Comparison of ENCODE assay signal across 8 cellular contexts in genomic region chr19:10517361-10517759, GRCh38. TPM values are rescaled to one million over a fixed set of nuclear protein-coding genes. Genes with fewer than 3 reads are reported as not detected.
DNase-seq lines count a peak whose midpoint lies in the region; ATAC-seq and TF ChIP-seq lines count a peak whose summit lies in the region.

TSS of gene S1PR5 (minus strand) at chr19:10517447. CDS start at chr19:10515011, 2,436 bp downstream.

- intact Hi-C loops in PC-3 (cut with micrococcal nuclease), result no loop called here

- no peak within 1 kb of the TSS for H3K9ac ChIP-seq in PC-3 (ENCODE audit: low read length)

- DNase-seq in T-helper 1 cell (no peak), PC-3 (no peak), ecto neural progenitor cell (ENCODE audit: low spot score) (peak; percentile 65), NCI-H2107 treated with DMSO at 0.1 percent for 48 hours (lab: John Stamatoyannopoulos, UW; ENCODE audit: unreplicated experiment) (no peak), NCI-H1436 (lab: John Stamatoyannopoulos, UW) (no peak), mesenteric fat pad (ENCODE audit: low spot score) (no peak)

- H3K4me3 ChIP-seq in PC-3 (ENCODE audit: low read length) (peak within 1 kb of the TSS; percentile 68), mononuclear cell (ENCODE audit: low read length) (peak within 1 kb of the TSS; percentile 50)

- no peaks in the 10 kb centered on the region for H3F3A ChIP-seq in PC-3 (ENCODE audit: low read length, unreplicated experiment)

- H3K9me2 ChIP-seq in PC-3 (replicated peaks; ENCODE audit: low read length), result no peaks in the 10 kb centered on the region

- peaks cover 76% of the 10 kb centered on the region for H3K27me3 Mint-ChIP-seq in T-helper 1 cell treated with Interleukin-12 subunit alpha and Interleukin-12 subunit beta and Interleukin-4 antibody, amounts not matched to agents 30 μg/mL and 1 μg/mL, for 36 hours (ENCODE audit: low read depth)

- 0 out of 2 replicates have a peak, but pooled peaks have one; percentile 15 for TF ChIP-seq CTCF in PC-3 (conservative IDR thresholded peaks at IDR 0.05; ENCODE audit: low read depth, low read length)

- H3K36me3 Mint-ChIP-seq in T-helper 1 cell treated with Interleukin-12 subunit alpha and Interleukin-12 subunit beta and Interleukin-4 antibody, amounts not matched to agents 30 μg/mL and 1 μg/mL, for 36 hours (ENCODE audit: low read depth), result peaks cover 3% of the 10 kb centered on the region

- H3K27me3 ChIP-seq in PC-3 (ENCODE audit: low read length) (no peaks in the 10 kb centered on the region), mononuclear cell (ENCODE audit: insufficient read depth, low read length) (peaks cover 72% of the 10 kb centered on the region)

- H3K4me2 ChIP-seq in PC-3 (ENCODE audit: low read length), result peak within 1 kb of the TSS; percentile 90

- H3K4me1 Mint-ChIP-seq in T-helper 1 cell treated with Interleukin-12 subunit alpha and Interleukin-12 subunit beta and Interleukin-4 antibody, amounts not matched to agents 30 μg/mL and 1 μg/mL, for 36 hours (ENCODE audit: low read depth), result peaks cover 21% of the 10 kb centered on the region

- no TSS peak for BruUV-seq in PC-3 (replicated peaks; lab: Mats Ljungman, UMichigan)

- no peaks in the 10 kb centered on the region for H4K20me1 ChIP-seq in PC-3 (ENCODE audit: low read length)

- H3K9me3 Mint-ChIP-seq in T-helper 1 cell treated with Interleukin-12 subunit alpha and Interleukin-12 subunit beta and Interleukin-4 antibody, amounts not matched to agents 30 μg/mL and 1 μg/mL, for 36 hours, result no peaks in the 10 kb centered on the region

- no peaks in the 10 kb centered on the region for H3K79me2 ChIP-seq in PC-3 (ENCODE audit: low read length)

- H3K27ac Mint-ChIP-seq in T-helper 1 cell treated with Interleukin-12 subunit alpha and Interleukin-12 subunit beta and Interleukin-4 antibody, amounts not matched to agents 30 μg/mL and 1 μg/mL, for 36 hours, result no peak within 1 kb of the TSS

- no peak within 1 kb of the TSS for H3K27ac ChIP-seq in PC-3 (ENCODE audit: low read length)

- CTCF ChIA-PET in PC-3 (lab: Charles Lee), result no interaction called here

- H3K4me1 ChIP-seq in PC-3 (ENCODE audit: insufficient read depth, low read length) (peaks cover 13% of the 10 kb centered on the region; the same call in 1 of the 2 replicates), mononuclear cell (ENCODE audit: insufficient read depth, low read length) (peaks cover 65% of the 10 kb centered on the region)

- H3K9me3 ChIP-seq in PC-3 (ENCODE audit: low read length) (no peaks in the 10 kb centered on the region), mononuclear cell (ENCODE audit: low read depth, low read length) (no peaks in the 10 kb centered on the region)

- no peaks in the 10 kb centered on the region for H3K36me3 ChIP-seq in PC-3 (ENCODE audit: low read depth, low read length)

- H2AFZ ChIP-seq in PC-3 (ENCODE audit: low read length), result peak within 1 kb of the TSS; percentile 85

- ATAC-seq in PC-3, result peak; percentile 56

- POLR2A ChIA-PET in PC-3 (lab: Charles Lee; ENCODE audit: unreplicated experiment), result no interaction called here

- peak within 1 kb of the TSS; percentile 71 for H3K4me3 Mint-ChIP-seq in T-helper 1 cell treated with Interleukin-12 subunit alpha and Interleukin-12 subunit beta and Interleukin-4 antibody, amounts not matched to agents 30 μg/mL and 1 μg/mL, for 36 hours

RNA-seq across cellular contexts. Expression of gene S1PR5, which starts in this region (rescaled TPM):
- 2.4 and 4.1 TPM in 2 replicates for total RNA-seq in PC-3 (2014; rRNA removed)
- total RNA-seq in mononuclear cell, result 36.9 TPM
- 0.13 TPM for total RNA-seq in mesenteric fat pad
